ENCODE assay signal across 1 cellular context in genomic region chr15:40282870-40283614, GRCh38.
TF ChIP-seq lines count a peak whose summit lies in the region.

TSS of gene ANKRD63 (minus strand) at chr15:40283064. CDS start at chr15:40282586, 478 bp downstream.

TF ChIP-seq in HEK293, 187 proteins besides CTCF, POLR2A, EP300 and RAD21 (continued from another document):
- TF ChIP-seq GLIS1 (tag by site-specific recombination; IDR thresholded peaks at IDR 0.05) (peak; percentile 81), ZFHX2 (tag by site-specific recombination; conservative IDR thresholded peaks at IDR 0.05) (peak; percentile 38; the same call in 1 of the 2 replicates), ZBTB48 (tag by site-specific recombination; IDR thresholded peaks at IDR 0.05) (no peak)
